Comparison of ENCODE assay signal across 8 cellular contexts in genomic region chr18:63318882-63319382, GRCh38. TPM values are rescaled to one million over a fixed set of nuclear protein-coding genes. Genes with fewer than 3 reads are reported as not detected.
A peak's percentile ranks its signal among the peaks of the same experiment; 100 is the strongest.
DNase-seq lines count a peak whose midpoint lies in the region; ATAC-seq, FAIRE-seq and TF ChIP-seq lines count a peak whose summit lies in the region.

No MANE protein-coding gene starts in this region.

- no peaks in the 10 kb centered on the region; a peak in 1 of 4 replicates for H3K79me2 ChIP-seq in H1 (ENCODE audit: control insufficient read depth in 1 of 2, insufficient read depth in 2 of 2, low read length in 2 of 2)

- no peak overlapping the region for H4K91ac ChIP-seq in H1 (replicated peaks; ENCODE audit: insufficient read length, low read length)

- DNase-seq in DMS53 (lab: John Stamatoyannopoulos, UW): peak; percentile 58
- DNase-seq in NCI-H146 treated with DMSO at 0.1 percent for 48 hours (lab: John Stamatoyannopoulos, UW; ENCODE audit: unreplicated experiment): peak; percentile 47
- DNase-seq in H1 (ENCODE audit: low read depth in 1 of 2, low spot score in 2 of 2): no peak
- no peak for DNase-seq in globus pallidus (ENCODE audit: low spot score)
- no peak for DNase-seq in GM13977 (ENCODE audit: low spot score)
- no peak for DNase-seq in GM12891 (ENCODE audit: insufficient read length, low spot score)

- no peak overlapping the region for H3K56ac ChIP-seq in H1 (replicated peaks; ENCODE audit: insufficient read length, low read depth, low read length)

- H3K27me3 ChIP-seq in H1 (replicated peaks in 1 of 4; ENCODE audit: control insufficient read depth in 3 of 4, extremely low read depth in 1 of 4, insufficient read depth in 3 of 4, low read length in 3 of 4) (peaks cover 0 to 37% (median 22%) of the 10 kb centered on the region in 4 experiments; a peak in 6 of 7 replicates), neutrophil (peaks cover 42% of the 10 kb centered on the region)

- peaks cover 9% of the 10 kb centered on the region; the same call in 1 of the 2 replicates for H3K23me2 ChIP-seq in H1 (ENCODE audit: low read depth, low read length)

- no peak overlapping the region for H2BK15ac ChIP-seq in H1 (ENCODE audit: low read length)

- no peak for TF ChIP-seq CTCF in H1 (IDR thresholded peaks at IDR 0.05; ENCODE audit: control extremely low read depth in 1 of 3, insufficient read depth in 1 of 3, low read depth in 1 of 3, low read length in 3 of 3)
- no peak for TF ChIP-seq CTCF in neutrophil (IDR thresholded peaks at IDR 0.05)
- no peak for TF ChIP-seq CTCF in GM13977 (IDR thresholded peaks at IDR 0.05; ENCODE audit: extremely low read depth, insufficient read depth, missing control alignments)

- peak overlapping the region; percentile 83 to 87 for H3K4me2 ChIP-seq in H1 (ENCODE audit: insufficient read depth in 1 of 2, low read depth in 2 of 2, low read length in 2 of 2)

- TF ChIP-seq POLR2A in H1 (IDR thresholded peaks at IDR 0.05; ENCODE audit: control extremely low read depth in 1 of 2, low read depth in 2 of 2, low read length in 2 of 2) (no peak), GM12891 (IDR thresholded peaks at IDR 0.05; ENCODE audit: low read depth, low read length) (no peak)

- H3K36me3 ChIP-seq in H1 (ENCODE audit: control insufficient read depth in 2 of 4, insufficient read depth in 4 of 4, low read length in 3 of 4) (no peaks in the 10 kb centered on the region), neutrophil (no peaks in the 10 kb centered on the region)

- H3K14ac ChIP-seq in H1 (ENCODE audit: insufficient read length): no peak overlapping the region

- TF ChIP-seq EP300 in H1 (IDR thresholded peaks at IDR 0.05; ENCODE audit: borderline replicate concordance in 1 of 2, low read depth in 2 of 2, low read length in 2 of 2): no peak

- 10% methylated on average over 9 of the region's 9 CpGs; no CpG with 5 or more reads in 1 of the 2 experiments for WGBS in H1 (ENCODE audit: extremely low coverage in 1 of 2, insufficient coverage in 1 of 2, insufficient read length in 1 of 2, insufficient replicate concordance in 2 of 2, low coverage in 1 of 2, low lambda C conversion rate in 2 of 2, missing lambda C conversion rate in 1 of 2), 2 experiments

- H2BK5ac ChIP-seq in H1 (ENCODE audit: low read depth, low read length): no peak overlapping the region

- no peak overlapping the region for H3K27ac ChIP-seq in H1 (ENCODE audit: low read depth, low read length)
- no peak overlapping the region for H3K27ac ChIP-seq in neutrophil

- no peak overlapping the region for H4K5ac ChIP-seq in H1 (ENCODE audit: insufficient read length, low read depth, low read length)

- H3K9ac ChIP-seq in H1 (replicated peaks in 1 of 4; ENCODE audit: extremely low read depth in 1 of 4, low read depth in 3 of 4, low read length in 3 of 4): peak overlapping the region in 1 of 4 experiments; percentile 56; a peak in 1 of 7 replicates

- POLR2A ChIA-PET in H1 (lab: Charles Lee; ENCODE audit: partially characterized antibody): interaction anchor here (0.7 to 1.0 kb wide), 2 partner anchors 9 to 1722 kb away, joined by 3 read pairs; no protein-coding TSS in a partner anchor

- peaks cover 0 to 3% of the 10 kb centered on the region in 2 experiments for H4K20me1 ChIP-seq in H1 (replicated peaks in 1 of 2; ENCODE audit: control insufficient read depth in 1 of 2, insufficient read depth in 2 of 2, low read length in 2 of 2)

- in situ Hi-C loops in GM13977 (cut with MboI; ENCODE audit: low pct_unique_long_range_greater_than_20kb, low sequenced_read_pairs, unreplicated experiment): loop anchor here (10.0 kb wide), 1 partner anchor 164 kb away; no protein-coding TSS in a partner anchor

- peaks cover 4 to 10% (median 8%) of the 10 kb centered on the region in 4 experiments; a peak in 4 of 7 replicates for H3K4me1 ChIP-seq in H1 (replicated peaks in 1 of 4; ENCODE audit: control insufficient read depth in 3 of 4, insufficient read depth in 4 of 4, low read length in 3 of 4)
- peaks cover 37 to 39% of the 10 kb centered on the region in 2 experiments for H3K4me1 ChIP-seq in neutrophil (ENCODE audit: control insufficient read depth in 1 of 2, insufficient read depth in 1 of 2, low read depth in 1 of 2, low read length in 1 of 2)

- H3K4ac ChIP-seq in H1 (replicated peaks; ENCODE audit: insufficient read length, low read depth, low read length): no peak overlapping the region

- no peak overlapping the region for H2AK5ac ChIP-seq in H1 (ENCODE audit: low read depth, low read length)

- no peak for TF ChIP-seq RAD21 in H1 (IDR thresholded peaks at IDR 0.05 in 1 of 2, conservative IDR thresholded peaks at IDR 0.05 in 1 of 2; ENCODE audit: low read depth in 2 of 2, low read length in 2 of 2)

- no peak overlapping the region for H4K8ac ChIP-seq in H1 (ENCODE audit: extremely low read depth, insufficient read depth, low read length)

- CTCF ChIA-PET in H1 (lab: Charles Lee; ENCODE audit: partially characterized antibody): interaction anchor here (0.6 to 3.5 kb wide), 25 partner anchors 12 to 306 kb away, joined by 3 to 46 read pairs (median 6); no protein-coding TSS in a partner anchor

- no peaks in the 10 kb centered on the region for H3K9me3 ChIP-seq in H1 (ENCODE audit: insufficient read depth in 2 of 2, low read depth in 1 of 2, low read length in 1 of 2)
- H3K9me3 ChIP-seq in neutrophil: no peaks in the 10 kb centered on the region

- no peak overlapping the region for H2BK120ac ChIP-seq in H1 (replicated peaks; ENCODE audit: low read depth, low read length)

- no peak for ATAC-seq in HG02973 (IDR thresholded peaks at IDR 0.05; ENCODE audit: unreplicated experiment)

- H3K79me1 ChIP-seq in H1 (ENCODE audit: low read depth, low read length): no peaks in the 10 kb centered on the region

- H2AFZ ChIP-seq in H1 (ENCODE audit: low read length): no peak overlapping the region

- no peak for FAIRE-seq in H1 (lab: Jason Lieb, UNC)
- no peak for FAIRE-seq in GM12891 (lab: Jason Lieb, UNC)

- H3K18ac ChIP-seq in H1 (ENCODE audit: extremely low read depth, low read length): no peak overlapping the region

- H3K4me3 ChIP-seq in H1 (ENCODE audit: extremely low read depth in 1 of 4, insufficient read depth in 2 of 4, low read depth in 3 of 4, low read length in 4 of 4): peak overlapping the region; percentile 43 to 77 (median 66)
- H3K4me3 ChIP-seq in neutrophil (ENCODE audit: low read depth in 1 of 2, low read length in 1 of 2): peak overlapping the region; percentile 67 to 77

- no peak overlapping the region for H2BK20ac ChIP-seq in H1 (ENCODE audit: low read length)

- H2BK12ac ChIP-seq in H1 (ENCODE audit: low read depth, low read length): no peak overlapping the region

- no peak overlapping the region for H3K23ac ChIP-seq in H1 (ENCODE audit: insufficient read length)

TF ChIP-seq in H1, 55 proteins besides CTCF, POLR2A, EP300 and RAD21 (continues in another document):
- TF ChIP-seq HDAC6 (IDR thresholded peaks at IDR 0.05; ENCODE audit: low read depth, low read length) (no peak), ASH2L (IDR thresholded peaks at IDR 0.05; ENCODE audit: low read length) (no peak), CTBP2 (IDR thresholded peaks at IDR 0.05; ENCODE audit: borderline replicate concordance, insufficient read depth, insufficient read length, low read length) (no peak), HDAC2 (IDR thresholded peaks at IDR 0.05; ENCODE audit: borderline replicate concordance in 1 of 2, low read depth in 2 of 2, low read length in 2 of 2) (no peak), POU5F1 (IDR thresholded peaks at IDR 0.05; ENCODE audit: low read depth, low read length) (no peak), ZNF274 (IDR thresholded peaks at IDR 0.05; ENCODE audit: borderline replicate concordance, extremely low read depth, low read length) (no peak), JUND (IDR thresholded peaks at IDR 0.05; ENCODE audit: low read length) (no peak), MAFK (IDR thresholded peaks at IDR 0.05; ENCODE audit: low read depth, low read length) (no peak)

TF ChIP-seq in GM12891, 5 proteins besides CTCF, POLR2A, EP300 and RAD21:
- TF ChIP-seq POLR2AphosphoS5 (IDR thresholded peaks at IDR 0.05; ENCODE audit: low read depth, low read length) (no peak), PAX5 (IDR thresholded peaks at IDR 0.05; ENCODE audit: insufficient read depth, low read length, severe bottlenecking) (no peak), POU2F2 (IDR thresholded peaks at IDR 0.05; ENCODE audit: low read depth, low read length) (no peak), TAF1 (IDR thresholded peaks at IDR 0.05; ENCODE audit: low read depth, low read length) (no peak), SPI1 (IDR thresholded peaks at IDR 0.05; ENCODE audit: low read depth, low read length) (no peak)

RNA-seq across cellular contexts. Expression of gene BCL2, which starts 0.6 kb away (rescaled TPM):
- 4.3 and 4.5 TPM in 2 replicates for total RNA-seq in H1 (2021; fragmentation: NEBNext Ultra II Directional; extraction: Animal tissue kit (Norgen Biotek cat#: 25700))
- 0.59 and 0.75 TPM in 2 replicates for polyA plus RNA-seq in H1 (2011; rRNA removed)
- 0.81 TPM for polyA plus RNA-seq in H1 (2011; cell fraction: cytosol; rRNA removed)
- polyA plus RNA-seq in H1 (2011; cell fraction: nucleus; rRNA removed): 1.2 TPM
- polyA plus RNA-seq in H1 (2012, experiment 1 of 2): 1.1 to 2.8 TPM (median 1.3 TPM) in 4 replicates
- 0.35 TPM for polyA plus RNA-seq in H1 (2012, experiment 2 of 2)
- polyA plus RNA-seq in H1 (2013, experiment 1 of 2): 1.1 TPM
- 1.0 TPM for polyA plus RNA-seq in H1 (2013, experiment 2 of 2)
- 2.0 and 2.7 TPM in 2 replicates for polyA minus RNA-seq in H1 (2011; rRNA and poly(A)+ RNA removed)
- 1.5 TPM for polyA minus RNA-seq in H1 (2011; cell fraction: cytosol; rRNA and poly(A)+ RNA removed)
- polyA minus RNA-seq in H1 (2011; cell fraction: nucleus; rRNA and poly(A)+ RNA removed): 5.0 TPM
- polyA plus RNA-seq in GM12891 (2012; ENCODE audit: low read depth, missing spikeins): 25.4 TPM

RNA-seq across cellular contexts. Expression of gene KDSR, which starts 48.1 kb away (rescaled TPM):
- total RNA-seq in H1 (2021; fragmentation: NEBNext Ultra II Directional; extraction: Animal tissue kit (Norgen Biotek cat#: 25700)): 43.5 and 50.5 TPM in 2 replicates
- polyA plus RNA-seq in H1 (2011; rRNA removed): 10.7 and 12.4 TPM in 2 replicates
- polyA plus RNA-seq in H1 (2011; cell fraction: cytosol; rRNA removed): 18.5 TPM
- polyA plus RNA-seq in H1 (2011; cell fraction: nucleus; rRNA removed): 25.8 TPM
- polyA plus RNA-seq in H1 (2012, experiment 1 of 2): 24.3 to 28.3 TPM (median 25.5 TPM) in 4 replicates
- 13.3 TPM for polyA plus RNA-seq in H1 (2012, experiment 2 of 2)
- polyA plus RNA-seq in H1 (2013, experiment 1 of 2): 25.2 TPM
- polyA plus RNA-seq in H1 (2013, experiment 2 of 2): 30.3 TPM
- 25.7 and 31.5 TPM in 2 replicates for polyA minus RNA-seq in H1 (2011; rRNA and poly(A)+ RNA removed)
- 24.7 TPM for polyA minus RNA-seq in H1 (2011; cell fraction: cytosol; rRNA and poly(A)+ RNA removed)
- polyA minus RNA-seq in H1 (2011; cell fraction: nucleus; rRNA and poly(A)+ RNA removed): 38.8 TPM
- polyA plus RNA-seq in GM12891 (2012; ENCODE audit: low read depth, missing spikeins): 12.4 TPM

Comparison
In these comparisons a context has a peak if more than half of its experiments do, and no peak if none do; other contexts are left out.
1. DNase-seq: peak in DMS53 (single experiment) and NCI-H146 treated with DMSO at 0.1 percent for 48 hours (single experiment); none in H1 (0 of 2), globus pallidus (single experiment), GM13977 (single experiment) and GM12891 (single experiment).